8 cellular contexts compared by ENCODE assay signal in the genomic region with DNA sequence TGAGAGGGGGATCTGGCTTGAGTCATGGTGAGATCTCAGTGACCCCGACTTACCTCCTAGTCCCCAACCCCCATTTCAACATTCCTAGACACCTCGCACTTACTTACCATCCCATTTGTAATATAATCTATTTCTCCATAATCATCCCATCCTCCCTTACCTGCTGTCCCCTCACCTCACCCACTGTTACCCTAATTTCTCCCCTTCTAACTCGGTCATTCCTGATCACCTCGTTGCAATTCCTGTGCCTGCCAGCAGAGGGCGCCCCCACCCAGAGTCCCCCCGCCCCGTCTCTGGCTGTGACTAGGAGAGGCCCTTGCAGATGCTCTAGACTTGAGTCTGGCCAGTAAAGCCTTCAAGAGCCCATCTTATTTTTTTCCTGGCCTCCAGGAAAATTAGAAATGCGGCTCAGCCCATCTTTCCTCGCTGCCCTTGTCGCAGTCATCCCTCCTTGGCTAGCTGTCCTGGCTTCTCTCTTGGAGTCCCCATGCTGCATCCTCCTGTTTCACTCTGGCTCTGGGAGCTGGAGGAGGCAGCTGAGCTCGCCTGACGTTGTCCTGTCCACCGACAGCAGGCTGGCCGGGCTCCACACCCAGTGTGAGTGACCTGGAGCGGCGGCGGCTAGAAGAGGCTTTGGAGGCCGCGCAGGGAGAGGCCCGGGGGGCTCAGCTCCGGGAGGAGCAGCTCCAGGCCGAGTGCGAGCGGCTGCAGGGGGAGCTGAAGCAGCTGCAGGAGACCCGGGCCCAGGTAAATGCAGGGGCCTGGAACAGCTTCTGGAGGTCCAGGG. TPM values are rescaled to one million over a fixed set of nuclear protein-coding genes. Genes with fewer than 3 reads are reported as not detected.
DNase-seq lines count a peak whose midpoint lies in the region; ATAC-seq and TF ChIP-seq lines count a peak whose summit lies in the region.

No MANE protein-coding gene starts in this region.

- peak; percentile 47 for DNase-seq in NCI-H1436 (lab: John Stamatoyannopoulos, UW)
- DNase-seq in NCI-H1436 treated with DMSO at 0.1 percent for 48 hours (lab: John Stamatoyannopoulos, UW): no peak
- peak; percentile 15 for DNase-seq in NCI-H2107 (lab: John Stamatoyannopoulos, UW)
- peak; percentile 91 for DNase-seq in activated CD4-positive, alpha-beta T cell treated with anti-CD3 and anti-CD28 coated beads for 36 hours
- DNase-seq in central memory CD8-positive, alpha-beta T cell (ENCODE audit: low spot score in 2 of 2): peak; percentile 65 to 74
- peak; percentile 51 to 68 (median 61) for DNase-seq in right lobe of liver
- peak; percentile 73 for DNase-seq in stimulated activated CD8-positive, alpha-beta memory T cell treated with anti-CD3 and anti-CD28 coated beads, Interleukin-15, amount 100 ng/mL, for 1 hour (ENCODE audit: low read depth)

- no peak overlapping the region for H3K4me3 ChIP-seq in right lobe of liver

- H3K4me1 ChIP-seq in right lobe of liver: no peaks in the 10 kb centered on the region

- H3K36me3 Mint-ChIP-seq in activated CD4-positive, alpha-beta T cell treated with anti-CD3 and anti-CD28 coated beads for 36 hours (ENCODE audit: low read depth): peaks cover 40% of the 10 kb centered on the region
- H3K36me3 Mint-ChIP-seq in central memory CD8-positive, alpha-beta T cell (ENCODE audit: insufficient read depth): peaks cover 38% of the 10 kb centered on the region

- no peaks in the 10 kb centered on the region for H3K9me3 Mint-ChIP-seq in activated CD4-positive, alpha-beta T cell treated with anti-CD3 and anti-CD28 coated beads for 36 hours (ENCODE audit: low read depth)
- no peaks in the 10 kb centered on the region for H3K9me3 Mint-ChIP-seq in central memory CD8-positive, alpha-beta T cell

- no peaks in the 10 kb centered on the region for H3K36me3 ChIP-seq in right lobe of liver

- no peaks in the 10 kb centered on the region for H3K9me3 ChIP-seq in right lobe of liver

- peak; percentile 37 for ATAC-seq in activated CD4-positive, alpha-beta T cell treated with anti-CD3 and anti-CD28 coated beads for 36 hours
- ATAC-seq in central memory CD8-positive, alpha-beta T cell (replicated peaks; ENCODE audit: extremely low read depth, poor library complexity, severe bottlenecking): peak; percentile 33
- ATAC-seq in right lobe of liver (peak in 3 of 4 donors; percentile 29 to 37 (median 36)), HG02981 (IDR thresholded peaks at IDR 0.05; ENCODE audit: unreplicated experiment) (no peak)

- H3K27ac Mint-ChIP-seq in activated CD4-positive, alpha-beta T cell treated with anti-CD3 and anti-CD28 coated beads for 36 hours: peak overlapping the region; percentile 35
- H3K27ac Mint-ChIP-seq in central memory CD8-positive, alpha-beta T cell (ENCODE audit: low read depth): peak overlapping the region; percentile 79

- H3K4me3 Mint-ChIP-seq in activated CD4-positive, alpha-beta T cell treated with anti-CD3 and anti-CD28 coated beads for 36 hours: no peak overlapping the region
- peak overlapping the region; percentile 35 for H3K4me3 Mint-ChIP-seq in central memory CD8-positive, alpha-beta T cell

- CTCF ChIA-PET in activated CD4-positive, alpha-beta T cell treated with anti-CD3 and anti-CD28 coated beads for 36 hours (lab: Charles Lee): interaction anchor here (0.6 to 7.1 kb wide), 31 partner anchors 8 to 744 kb away, joined by 3 to 117 read pairs (median 4); a partner anchor contains a TSS

- H3K4me1 Mint-ChIP-seq in activated CD4-positive, alpha-beta T cell treated with anti-CD3 and anti-CD28 coated beads for 36 hours: peaks cover 78% of the 10 kb centered on the region
- peaks cover 77% of the 10 kb centered on the region for H3K4me1 Mint-ChIP-seq in central memory CD8-positive, alpha-beta T cell

- no peak overlapping the region for H3K27ac ChIP-seq in right lobe of liver

- no peak for TF ChIP-seq POLR2A in right lobe of liver (IDR thresholded peaks at IDR 0.05)

- intact Hi-C loops in activated CD4-positive, alpha-beta T cell treated with anti-CD3 and anti-CD28 coated beads for 36 hours (cut with DNase I, micrococcal nuclease): loop anchor here (1.0 to 5.0 kb wide), 8 partner anchors 18 to 104 kb away; a partner anchor contains a TSS
- intact Hi-C loops in right lobe of liver (cut with DNase I): no loop called here

- peak; percentile 59 to 95 (median 90) for TF ChIP-seq CTCF in right lobe of liver (IDR thresholded peaks at IDR 0.05)

- 37% methylated on average over 12 of the region's 25 CpGs for WGBS in right lobe of liver (ENCODE audit: insufficient coverage, low coverage, low lambda C conversion rate, missing lambda C conversion rate)

- H3K27me3 ChIP-seq in right lobe of liver: no peaks in the 10 kb centered on the region

- H3K27me3 Mint-ChIP-seq in activated CD4-positive, alpha-beta T cell treated with anti-CD3 and anti-CD28 coated beads for 36 hours: no peaks in the 10 kb centered on the region
- H3K27me3 Mint-ChIP-seq in central memory CD8-positive, alpha-beta T cell: no peaks in the 10 kb centered on the region

- POLR2A ChIA-PET in activated CD4-positive, alpha-beta T cell treated with anti-CD3 and anti-CD28 coated beads for 36 hours (lab: Charles Lee): interaction anchor here (0.6 to 1.0 kb wide), 3 partner anchors 10 to 38 kb away, joined by 3 read pairs; no protein-coding TSS in a partner anchor

RNA-seq across cellular contexts. Expression of a gene that starts 5.0 kb away (rescaled TPM):
- total RNA-seq in activated CD4-positive, alpha-beta T cell treated with anti-CD3 and anti-CD28 coated beads for 36 hours: 10 to 100 TPM; 21.8 to 23.1 TPM
- total RNA-seq in right lobe of liver: 1 to 10 TPM; 1.2 to 3.2 (median 2.2) TPM

RNA-seq across cellular contexts. Expression of a gene that starts 34.1 kb away (rescaled TPM):
- total RNA-seq in activated CD4-positive, alpha-beta T cell treated with anti-CD3 and anti-CD28 coated beads for 36 hours: 10 to 100 TPM; 73.4 to 76.8 TPM
- under 1 TPM in 5 of 6 experiments, not detected in 1; 0.19 to 0.56 (median 0.24) TPM for total RNA-seq in right lobe of liver

RNA-seq across cellular contexts. Expression of a gene that starts 49.2 kb away (rescaled TPM):
- total RNA-seq in activated CD4-positive, alpha-beta T cell treated with anti-CD3 and anti-CD28 coated beads for 36 hours: 100 to 1,000 TPM; 640 to 656 TPM
- 100 to 1,000 TPM in 2 of 6 experiments, 10 to 100 TPM in 4; 80.8 to 104 (median 94.5) TPM for total RNA-seq in right lobe of liver

Comparison
In these comparisons a context has a peak if more than half of its experiments do, and no peak if none do; other contexts are left out.
1. RNA of a gene that starts 5.0 kb away (total RNA-seq): 21.8 to 23.1 TPM in activated CD4-positive, alpha-beta T cell treated with anti-CD3 and anti-CD28 coated beads for 36 hours; 1.2 to 3.2 TPM in right lobe of liver; every median in the first group is over 4 times any median in the second.
2. RNA of a gene that starts 34.1 kb away (total RNA-seq): 73.4 to 76.8 TPM in activated CD4-positive, alpha-beta T cell treated with anti-CD3 and anti-CD28 coated beads for 36 hours; 0.19 to 0.56 TPM in right lobe of liver; every median in the first group is over 10 times any median in the second.
3. RNA of a gene that starts 49.2 kb away (total RNA-seq): 640 to 656 TPM in activated CD4-positive, alpha-beta T cell treated with anti-CD3 and anti-CD28 coated beads for 36 hours; 80.8 to 104 TPM in right lobe of liver; every median in the first group is over 4 times any median in the second.
4. intact Hi-C loops: an anchor here in activated CD4-positive, alpha-beta T cell treated with anti-CD3 and anti-CD28 coated beads for 36 hours (1.0 to 5.0 kb wide); none called in right lobe of liver.